In genomic region chr6:6008648-6009421, GRCh38 we compare ENCODE assay signal across 8 cellular contexts. TPM values are rescaled to one million over a fixed set of nuclear protein-coding genes. Genes with fewer than 3 reads are reported as not detected.
DNase-seq lines count a peak whose midpoint lies in the region; ATAC-seq, FAIRE-seq and TF ChIP-seq lines count a peak whose summit lies in the region.

No MANE protein-coding gene starts in this region.

- H3K4me3 ChIP-seq in GM12878 (peak overlapping the region; percentile 70; the same call in 1 of the 2 replicates), smooth muscle cell (peak overlapping the region; percentile 57)

- RAD21 ChIA-PET in GM12878 (lab: Charles Lee; ENCODE audit: unreplicated experiment) = interaction anchor here (0.9 to 1.4 kb wide), 4 partner anchors 11 to 538 kb away, joined by 3 to 7 read pairs (median 4); no protein-coding TSS in a partner anchor

- no peak for TF ChIP-seq EP300 in GM12878 (IDR thresholded peaks at IDR 0.05; ENCODE audit: borderline replicate concordance in 1 of 2, control insufficient read depth in 1 of 2, low read depth in 2 of 2, low read length in 2 of 2)

- intact Hi-C loops in GM12878 (cut with micrococcal nuclease; ENCODE audit: unreplicated experiment) = no loop called here

- no peak overlapping the region for H3K27ac ChIP-seq in GM12878 (ENCODE audit: control insufficient read depth, insufficient read depth)
- H3K27ac ChIP-seq in smooth muscle cell (ENCODE audit: low read depth) = no peak overlapping the region

- in situ Hi-C loops in GM12878 (cut with MboI) = no loop called here

- H3K9me3 ChIP-seq in GM12878 (replicated peaks; ENCODE audit: control insufficient read depth, insufficient read depth, low read length) (peaks cover 9% of the 10 kb centered on the region; the same call in 2 of the 3 replicates), smooth muscle cell (replicated peaks; ENCODE audit: low read depth) (no peaks in the 10 kb centered on the region)

- SMC1A ChIA-PET in GM12878 (lab: Charles Lee; ENCODE audit: uncharacterized antibody, unreplicated experiment) = interaction anchor here (0.7 to 1.2 kb wide), 7 partner anchors 11 to 579 kb away, joined by 3 to 5 read pairs (median 3); no protein-coding TSS in a partner anchor

- under 1% methylated on average over 38 of the region's 62 CpGs for WGBS in GM12878 (ENCODE audit: insufficient coverage, insufficient replicate concordance, low lambda C conversion rate, missing lambda C conversion rate)
- WGBS in smooth muscle cell (ENCODE audit: low lambda C conversion rate) = 1% methylated on average over 36 of the region's 62 CpGs

- H3F3A ChIP-seq in smooth muscle cell (ENCODE audit: low read depth) = peaks cover 18% of the 10 kb centered on the region

- CTCF ChIA-PET in GM12878 (lab: Yijun Ruan, JAX) = interaction anchor here (0.6 to 1.6 kb wide), 7 partner anchors 10 to 538 kb away, joined by 3 to 8 read pairs (median 3); no protein-coding TSS in a partner anchor

- H3K36me3 ChIP-seq in GM12878 (ENCODE audit: control insufficient read depth in 2 of 2, insufficient read depth in 2 of 2, low read length in 1 of 2) (no peaks in the 10 kb centered on the region), smooth muscle cell (ENCODE audit: low read depth) (no peaks in the 10 kb centered on the region)

- H3K79me2 ChIP-seq in GM12878 (ENCODE audit: control insufficient read depth, insufficient read depth, low read length) = no peaks in the 10 kb centered on the region
- H3K79me2 ChIP-seq in smooth muscle cell (ENCODE audit: low read depth) = no peaks in the 10 kb centered on the region

- H3K4me2 ChIP-seq in GM12878 (ENCODE audit: control insufficient read depth, insufficient read depth) (peak overlapping the region; percentile 96; the same call in 1 of the 2 replicates), smooth muscle cell (peak overlapping the region; percentile 84)

- H3K27me3 ChIP-seq in GM12878 (replicated peaks in 1 of 2; ENCODE audit: control insufficient read depth in 2 of 2, insufficient read depth in 2 of 2, low read length in 1 of 2) (peaks cover 8 to 29% of the 10 kb centered on the region in 2 experiments), smooth muscle cell (ENCODE audit: low read depth) (peaks cover 97% of the 10 kb centered on the region)

- peak overlapping the region; percentile 82 for H2AFZ ChIP-seq in GM12878 (ENCODE audit: control insufficient read depth, low read depth, low read length)
- H2AFZ ChIP-seq in smooth muscle cell (ENCODE audit: low read depth) = peak overlapping the region; percentile 67

- TF ChIP-seq CTCF in GM12878 (IDR thresholded peaks at IDR 0.05 in 2 of 3, conservative IDR thresholded peaks at IDR 0.05 in 1 of 3; ENCODE audit: control insufficient read depth in 2 of 3, extremely low read depth in 1 of 3, insufficient read depth in 1 of 3, low read depth in 3 of 3, low read length in 3 of 3) (no peak), smooth muscle cell (IDR thresholded peaks at IDR 0.05; ENCODE audit: borderline replicate concordance, insufficient read depth, poor library complexity, severe bottlenecking) (no peak)

- DNase-seq in DMS79 treated with DMSO at 0.1 percent for 48 hours (lab: John Stamatoyannopoulos, UW) = peak; percentile 17
- peak; percentile 86 for DNase-seq in HuH-7.5 (ENCODE audit: low spot score)
- peak; percentile 82 for DNase-seq in RKO (ENCODE audit: low spot score)
- DNase-seq in GM12878 (ENCODE audit: low read depth, low spot score) = peak; percentile 36
- peak; percentile 90 for DNase-seq in iPS-NIHi7 (ENCODE audit: extremely low spot score)
- DNase-seq in smooth muscle cell (lab: John Stamatoyannopoulos, UW; ENCODE audit: unreplicated experiment) = no peak
- no peak for DNase-seq in HTR-8/SVneo (ENCODE audit: insufficient read length, low spot score)

- ATAC-seq in GM21515 (IDR thresholded peaks at IDR 0.05; ENCODE audit: unreplicated experiment) (peak; percentile 72), GM12878 (peak; percentile 88)

- BruUV-seq in GM12878 (replicated peaks; lab: Mats Ljungman, UMichigan) = no TSS peak

- no peak for TF ChIP-seq POLR2A in GM12878 (IDR thresholded peaks at IDR 0.05; ENCODE audit: low read depth, low read length)

- no peak for TF ChIP-seq RAD21 in GM12878 (IDR thresholded peaks at IDR 0.05; ENCODE audit: insufficient read depth, low read depth, low read length)

- FAIRE-seq in GM12878 (lab: Jason Lieb, UNC) (no peak), HTR-8/SVneo (lab: Jason Lieb, UNC) (no peak)

- H4K20me1 ChIP-seq in GM12878 (ENCODE audit: control insufficient read depth, insufficient read depth) = no peaks in the 10 kb centered on the region
- H4K20me1 ChIP-seq in smooth muscle cell (ENCODE audit: low read depth) = no peaks in the 10 kb centered on the region

- H3K4me1 ChIP-seq in GM12878 (ENCODE audit: control insufficient read depth, insufficient read depth, low read length) = peaks cover 9% of the 10 kb centered on the region
- H3K4me1 ChIP-seq in smooth muscle cell (ENCODE audit: low read depth) = peaks cover 37% of the 10 kb centered on the region

- POLR2A ChIA-PET in GM12878 (lab: Charles Lee) = interaction anchor here (0.6 kb wide), 2 partner anchors 831 to 1144 kb away, joined by 3 to 6 read pairs; no protein-coding TSS in a partner anchor

- H3K9ac ChIP-seq in GM12878 (ENCODE audit: control insufficient read depth, insufficient read depth, low read length) (no peak overlapping the region), smooth muscle cell (ENCODE audit: low read depth) (no peak overlapping the region)

TF ChIP-seq in GM12878, 131 proteins besides CTCF, POLR2A, EP300 and RAD21 (continues in another document):
- no peak for TF ChIP-seq RCOR1 (conservative IDR thresholded peaks at IDR 0.05; ENCODE audit: low read depth, low read length)
- no peak for TF ChIP-seq NFIC (IDR thresholded peaks at IDR 0.05; ENCODE audit: low read depth, low read length)
- 0 out of 2 replicates have a peak, but pooled peaks have one; percentile 42 for TF ChIP-seq CHD2 (IDR thresholded peaks at IDR 0.05; ENCODE audit: borderline replicate concordance, low read depth, low read length)
- TF ChIP-seq MEF2A (IDR thresholded peaks at IDR 0.05; ENCODE audit: insufficient read depth, low read depth, low read length) = no peak
- TF ChIP-seq CHD4 (IDR thresholded peaks at IDR 0.05) = no peak
- no peak for TF ChIP-seq E2F4 (IDR thresholded peaks at IDR 0.05; ENCODE audit: low read depth, low read length)
- no peak for TF ChIP-seq SREBF2 (IDR thresholded peaks at IDR 0.05; ENCODE audit: low read length)
- no peak for TF ChIP-seq MTA3 (IDR thresholded peaks at IDR 0.05; ENCODE audit: borderline replicate concordance, low read length)
- TF ChIP-seq ELK1 (IDR thresholded peaks at IDR 0.05; ENCODE audit: low read depth, low read length) = no peak
- TF ChIP-seq ZNF207 (IDR thresholded peaks at IDR 0.05; ENCODE audit: borderline replicate concordance) = no peak

RNA-seq across cellular contexts. Expression of gene NRN1, which starts 2.1 kb away (rescaled TPM):
- 2.2 and 3.2 TPM in 2 replicates for total RNA-seq in GM12878 (2013; cell fraction: nucleolus; rRNA removed)
- total RNA-seq in GM12878 (2014; rRNA removed) (0.11 and 0.17 TPM in 2 replicates), GM12878 (2014; rRNA removed; fragmentation: Illumina TruSeq; extraction: Trizol) (0.13 and 0.18 TPM in 2 replicates), GM12878 (2021) (0.13 and 0.37 TPM in 2 replicates), smooth muscle cell (not detected in 2 replicates)
- polyA plus RNA-seq in GM12878 (2011; ENCODE audit: low read depth) = 1.2 TPM
- polyA plus RNA-seq in GM12878 (2011; rRNA removed) (22.6 and 25.9 TPM in 2 replicates), GM12878 (2014; fragmentation: Illumina TruSeq; extraction: Trizol) (0.25 TPM in 1 of 2 replicates, not detected in the other), GM12878 (2014; fragmentation: Nextera tagmentation; extraction: Ambion mirVana) (under 1 TPM; 0.15 to 0.23 TPM), GM12878 (2014; rRNA removed) (0.16 and 0.26 TPM in 2 replicates), GM12878 (2016; fragmentation: Nextera tagmentation; extraction: Ambion mirVana) (under 1 TPM in 1 of 2 experiments, not detected in 1; 0.24 TPM), smooth muscle cell (0.27 TPM in 1 of 2 replicates, not detected in the other)
- 16.2 TPM in 2 replicates for polyA plus RNA-seq in GM12878 (2011; cell fraction: cytosol; rRNA removed)
- polyA plus RNA-seq in GM12878 (2011; cell fraction: nucleus; rRNA removed) = 9.7 and 9.8 TPM in 2 replicates
- 3.3 and 5.1 TPM in 2 replicates for polyA plus RNA-seq in GM12878 (2012)
- polyA minus RNA-seq in GM12878 (2011; rRNA and poly(A)+ RNA removed) = 9.9 and 10.5 TPM in 2 replicates
- 4.3 and 4.7 TPM in 2 replicates for polyA minus RNA-seq in GM12878 (2011; cell fraction: cytosol; rRNA and poly(A)+ RNA removed)
- 1.2 and 1.5 TPM in 2 replicates for polyA minus RNA-seq in GM12878 (2011; cell fraction: nucleus; rRNA and poly(A)+ RNA removed)

Comparison
In these comparisons a context has a peak if more than half of its experiments do, and no peak if none do; other contexts are left out.
1. DNase-seq: peak in DMS79 treated with DMSO at 0.1 percent for 48 hours (single experiment), HuH-7.5 (single experiment), RKO (single experiment), GM12878 (single experiment) and iPS-NIHi7 (single experiment); none in smooth muscle cell (single experiment) and HTR-8/SVneo (single experiment).